8 cellular contexts compared by ENCODE assay signal in the genomic region with DNA sequence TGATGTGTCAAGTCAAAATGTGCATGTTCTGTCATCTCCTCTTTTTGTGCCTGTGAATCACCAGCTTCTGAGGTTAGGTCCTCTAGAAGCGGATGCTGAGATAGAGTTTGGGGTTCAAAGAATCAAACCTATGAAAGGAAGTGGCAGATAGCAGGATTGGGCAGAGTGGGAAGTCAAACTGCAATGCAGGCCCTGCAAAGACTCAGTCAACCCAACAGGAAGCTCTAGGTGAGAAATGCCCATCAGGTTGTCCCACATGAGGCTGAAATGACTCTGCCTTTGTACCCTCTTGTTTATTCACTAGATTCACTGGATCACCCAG. TPM values are rescaled to one million over a fixed set of nuclear protein-coding genes. Genes with fewer than 3 reads are reported as not detected.
DNase-seq lines count a peak whose midpoint lies in the region; ATAC-seq and TF ChIP-seq lines count a peak whose summit lies in the region.

No MANE protein-coding gene starts in this region.

- H3K4me3 ChIP-seq in OCI-LY7 (ENCODE audit: low read depth, low read length, poor library complexity, severe bottlenecking): no peak overlapping the region
- no peak overlapping the region for H3K4me3 ChIP-seq in PC-3 (ENCODE audit: low read length)

- H3K9me3 Mint-ChIP-seq in activated naive CD4-positive, alpha-beta T cell treated with anti-CD3 and anti-CD28 coated beads, Interleukin-2, amount 10 ng/mL, durations not matched to agents 7 days and 5 days: no peaks in the 10 kb centered on the region

- TF ChIP-seq CTCF in OCI-LY7 (conservative IDR thresholded peaks at IDR 0.05; ENCODE audit: low read length): no peak
- no peak for TF ChIP-seq CTCF in PC-3 (conservative IDR thresholded peaks at IDR 0.05; ENCODE audit: low read depth, low read length)

- ATAC-seq in GM19372 (IDR thresholded peaks at IDR 0.05; ENCODE audit: low read depth, unreplicated experiment) (peak; percentile 62), GM21390 (IDR thresholded peaks at IDR 0.05; ENCODE audit: unreplicated experiment) (no peak), PC-3 (no peak)

- H3K36me3 ChIP-seq in OCI-LY7 (ENCODE audit: insufficient read depth, low read length) (no peaks in the 10 kb centered on the region), PC-3 (ENCODE audit: low read depth, low read length) (no peaks in the 10 kb centered on the region)

- H2AFZ ChIP-seq in OCI-LY7 (ENCODE audit: low read length) (0 out of 2 replicates have a peak overlapping the region, but pooled peaks have one; percentile 12), PC-3 (ENCODE audit: low read length) (no peak overlapping the region)

- H3K9ac ChIP-seq in PC-3 (ENCODE audit: low read length): no peak overlapping the region

- peak; percentile 2 for DNase-seq in OCI-LY7 (ENCODE audit: low spot score)
- DNase-seq in activated naive CD4-positive, alpha-beta T cell treated with anti-CD3 and anti-CD28 coated beads, Interleukin-2, amount 10 ng/mL, durations not matched to agents 7 days and 5 days: peak; percentile 78
- peak; percentile 32 to 50 for DNase-seq in stimulated activated CD4-positive, alpha-beta T cell treated with anti-CD3 and anti-CD28 coated beads, Interleukin-4, amount 100 ng/mL, for 48 hours (ENCODE audit: low read depth in 2 of 2)
- DNase-seq in HCEC 1CT: no peak
- DNase-seq in HUDEP-2 (lab: John Stamatoyannopoulos, UW; ENCODE audit: unreplicated experiment in 76 of 76): no peak
- DNase-seq in PC-3: no peak

- no peaks in the 10 kb centered on the region for H3K27me3 ChIP-seq in PC-3 (ENCODE audit: low read length)

- peaks cover 4% of the 10 kb centered on the region for H3K36me3 Mint-ChIP-seq in activated naive CD4-positive, alpha-beta T cell treated with anti-CD3 and anti-CD28 coated beads, Interleukin-2, amount 10 ng/mL, durations not matched to agents 7 days and 5 days

- H3K79me2 ChIP-seq in OCI-LY7 (ENCODE audit: insufficient read depth, low read depth, low read length) (no peaks in the 10 kb centered on the region), PC-3 (ENCODE audit: low read length) (no peaks in the 10 kb centered on the region)

- H3K27ac ChIP-seq in OCI-LY7 (ENCODE audit: low read depth, low read length, poor library complexity, severe bottlenecking) (no peak overlapping the region), PC-3 (ENCODE audit: low read length) (no peak overlapping the region)

- H3K9me2 ChIP-seq in OCI-LY7 (ENCODE audit: insufficient read depth, low read length) (no peaks in the 10 kb centered on the region), PC-3 (replicated peaks; ENCODE audit: low read length) (no peaks in the 10 kb centered on the region)

- H3K27ac Mint-ChIP-seq in activated naive CD4-positive, alpha-beta T cell treated with anti-CD3 and anti-CD28 coated beads, Interleukin-2, amount 10 ng/mL, durations not matched to agents 7 days and 5 days: peak overlapping the region; percentile 98

- CTCF ChIA-PET in OCI-LY7 (lab: Charles Lee; ENCODE audit: unreplicated experiment): no interaction called here
- CTCF ChIA-PET in activated naive CD4-positive, alpha-beta T cell treated with anti-CD3 and anti-CD28 coated beads, Interleukin-2, amount 10 ng/mL, durations not matched to agents 7 days and 5 days (lab: Charles Lee): interaction anchor here (0.6 to 3.6 kb wide), 5 partner anchors 15 to 203 kb away, joined by 3 to 14 read pairs (median 4); a partner anchor contains a TSS
- CTCF ChIA-PET in PC-3 (lab: Charles Lee): no interaction called here

- no peaks in the 10 kb centered on the region for H3F3A ChIP-seq in PC-3 (ENCODE audit: low read length, unreplicated experiment)

- H3K4me1 Mint-ChIP-seq in activated naive CD4-positive, alpha-beta T cell treated with anti-CD3 and anti-CD28 coated beads, Interleukin-2, amount 10 ng/mL, durations not matched to agents 7 days and 5 days: peaks cover 53% of the 10 kb centered on the region

- BruUV-seq in OCI-LY7 (replicated peaks; lab: Mats Ljungman, UMichigan) (no TSS peak), PC-3 (replicated peaks; lab: Mats Ljungman, UMichigan) (no TSS peak)

- H3K27me3 Mint-ChIP-seq in activated naive CD4-positive, alpha-beta T cell treated with anti-CD3 and anti-CD28 coated beads, Interleukin-2, amount 10 ng/mL, durations not matched to agents 7 days and 5 days: no peaks in the 10 kb centered on the region

- no peaks in the 10 kb centered on the region for H3K9me3 ChIP-seq in OCI-LY7 (ENCODE audit: low read length)
- no peaks in the 10 kb centered on the region for H3K9me3 ChIP-seq in PC-3 (ENCODE audit: low read length)

- no peaks in the 10 kb centered on the region for H3K4me1 ChIP-seq in OCI-LY7 (ENCODE audit: insufficient read depth, low read length, poor library complexity, severe bottlenecking)
- H3K4me1 ChIP-seq in PC-3 (ENCODE audit: insufficient read depth, low read length): no peaks in the 10 kb centered on the region

- POLR2A ChIA-PET in OCI-LY7 (lab: Charles Lee): interaction anchor here (0.6 to 0.8 kb wide), 2 partner anchors 9 to 195 kb away, joined by 3 to 5 read pairs; no protein-coding TSS in a partner anchor
- POLR2A ChIA-PET in PC-3 (lab: Charles Lee; ENCODE audit: unreplicated experiment): no interaction called here

- H3K4me3 Mint-ChIP-seq in activated naive CD4-positive, alpha-beta T cell treated with anti-CD3 and anti-CD28 coated beads, Interleukin-2, amount 10 ng/mL, durations not matched to agents 7 days and 5 days: peak overlapping the region; percentile 2

- intact Hi-C loops in OCI-LY7 (cut with micrococcal nuclease; ENCODE audit: unreplicated experiment): no loop called here
- intact Hi-C loops in PC-3 (cut with micrococcal nuclease): no loop called here

- no peaks in the 10 kb centered on the region for H4K20me1 ChIP-seq in OCI-LY7 (ENCODE audit: insufficient read depth, low read length)
- H4K20me1 ChIP-seq in PC-3 (ENCODE audit: low read length): no peaks in the 10 kb centered on the region

- H3K4me2 ChIP-seq in OCI-LY7 (ENCODE audit: low read length) (no peak overlapping the region), PC-3 (ENCODE audit: low read length) (no peak overlapping the region)

RNA-seq across cellular contexts. Expression of a gene that starts 4.5 kb away (rescaled TPM):
- 16.9 and 20.2 TPM in 2 replicates for total RNA-seq in OCI-LY7 (2014; rRNA removed; shearing (Covaris generic))
- total RNA-seq in OCI-LY7 (2022) (28.3 and 34.4 TPM in 2 replicates), PC-3 (2014; rRNA removed) (11.8 and 12.3 TPM in 2 replicates)

RNA-seq across cellular contexts. Expression of a gene that starts 54.1 kb away (rescaled TPM):
- 93.5 and 137 TPM in 2 replicates for total RNA-seq in OCI-LY7 (2014; rRNA removed; shearing (Covaris generic))
- total RNA-seq in OCI-LY7 (2022): 187 and 214 TPM in 2 replicates
- 36.7 and 45.6 TPM in 2 replicates for total RNA-seq in PC-3 (2014; rRNA removed)

RNA-seq across cellular contexts. Expression of a gene that starts 59.0 kb away (rescaled TPM):
- 21.0 and 30.3 TPM in 2 replicates for total RNA-seq in OCI-LY7 (2014; rRNA removed; shearing (Covaris generic))
- 27.2 and 30.7 TPM in 2 replicates for total RNA-seq in OCI-LY7 (2022)
- 24.0 and 34.5 TPM in 2 replicates for total RNA-seq in PC-3 (2014; rRNA removed)

Comparison
In these comparisons a context has a peak if more than half of its experiments do, and no peak if none do; other contexts are left out.
1. DNase-seq: peak in OCI-LY7 (single experiment), activated naive CD4-positive, alpha-beta T cell treated with anti-CD3 and anti-CD28 coated beads, Interleukin-2, amount 10 ng/mL, durations not matched to agents 7 days and 5 days (single experiment) and stimulated activated CD4-positive, alpha-beta T cell treated with anti-CD3 and anti-CD28 coated beads, Interleukin-4, amount 100 ng/mL, for 48 hours (2 of 2); none in HCEC 1CT (single experiment), HUDEP-2 (0 of 76) and PC-3 (single experiment).